8 cellular contexts compared by ENCODE assay signal in genomic region chr5:167723254-167723871, GRCh38.
DNase-seq lines count a peak whose midpoint lies in the region; ATAC-seq and TF ChIP-seq lines count a peak whose summit lies in the region.

No MANE protein-coding gene starts in this region.

- peaks cover 7% of the 10 kb centered on the region in 2 donors for H3K4me1 Mint-ChIP-seq in natural killer cell treated with Interleukin-12 subunit alpha and Interleukin-12 subunit beta and Interleukin-15 and Interleukin-18, amount 100 ng/mL, for 72 hours (ENCODE audit: low read depth in 2 of 2)

- POLR2A ChIA-PET in OCI-LY7 (lab: Charles Lee) = no interaction called here

- H3K36me3 ChIP-seq in DOHH2 (ENCODE audit: control insufficient read depth, low read length) (no peaks in the 10 kb centered on the region), OCI-LY7 (ENCODE audit: insufficient read depth, low read length) (no peaks in the 10 kb centered on the region), stomach (no peaks in the 10 kb centered on the region)

- H3K4me1 ChIP-seq in DOHH2 (ENCODE audit: control insufficient read depth, low read length) = no peaks in the 10 kb centered on the region
- H3K4me1 ChIP-seq in OCI-LY7 (ENCODE audit: insufficient read depth, low read length, poor library complexity, severe bottlenecking) = no peaks in the 10 kb centered on the region
- H3K4me1 ChIP-seq in stomach = peaks cover 0 to 5% (median 0%) of the 10 kb centered on the region in 4 donors

- peak overlapping the region; percentile 72 for H2AFZ ChIP-seq in OCI-LY7 (ENCODE audit: low read length)

- H3K4me2 ChIP-seq in DOHH2 (ENCODE audit: low read length) = peak overlapping the region; percentile 25; the same call in 1 of the 2 replicates
- H3K4me2 ChIP-seq in OCI-LY7 (ENCODE audit: low read length) = no peak overlapping the region

- peak; percentile 99 for ATAC-seq in GM21515 (IDR thresholded peaks at IDR 0.05; ENCODE audit: unreplicated experiment)
- peak; percentile 68 to 72 for ATAC-seq in natural killer cell treated with Interleukin-12 subunit alpha and Interleukin-12 subunit beta and Interleukin-15 and Interleukin-18, amount 100 ng/mL, for 72 hours

- H3K4me3 Mint-ChIP-seq in natural killer cell treated with Interleukin-12 subunit alpha and Interleukin-12 subunit beta and Interleukin-15 and Interleukin-18, amount 100 ng/mL, for 72 hours = no peak overlapping the region

- CTCF ChIA-PET in OCI-LY7 (lab: Charles Lee; ENCODE audit: unreplicated experiment) = interaction anchor here (1.6 kb wide), 1 partner anchor 497 kb away, joined by 4 read pairs; no protein-coding TSS in a partner anchor

- no TSS peak for BruUV-seq in OCI-LY7 (replicated peaks; lab: Mats Ljungman, UMichigan)

- no peaks in the 10 kb centered on the region for H3K27me3 ChIP-seq in DOHH2 (ENCODE audit: control insufficient read depth, low read length)
- no peaks in the 10 kb centered on the region for H3K27me3 ChIP-seq in stomach

- no peaks in the 10 kb centered on the region for H3K36me3 Mint-ChIP-seq in natural killer cell treated with Interleukin-12 subunit alpha and Interleukin-12 subunit beta and Interleukin-15 and Interleukin-18, amount 100 ng/mL, for 72 hours

- 19 to 23% (median 22%) methylated on average over 9 of the region's 9 CpGs for WGBS in stomach, 5 donors

- no peaks in the 10 kb centered on the region for H4K20me1 ChIP-seq in DOHH2 (ENCODE audit: control insufficient read depth, insufficient read depth, low read depth, low read length)
- no peaks in the 10 kb centered on the region for H4K20me1 ChIP-seq in OCI-LY7 (ENCODE audit: insufficient read depth, low read length)

- H3K27me3 Mint-ChIP-seq in natural killer cell treated with Interleukin-12 subunit alpha and Interleukin-12 subunit beta and Interleukin-15 and Interleukin-18, amount 100 ng/mL, for 72 hours = peaks cover 6 to 12% of the 10 kb centered on the region in 2 donors

- H3K9me3 Mint-ChIP-seq in natural killer cell treated with Interleukin-12 subunit alpha and Interleukin-12 subunit beta and Interleukin-15 and Interleukin-18, amount 100 ng/mL, for 72 hours = no peaks in the 10 kb centered on the region

- H3K9me3 ChIP-seq in DOHH2 (ENCODE audit: control insufficient read depth, insufficient read depth, low read length) = no peaks in the 10 kb centered on the region
- no peaks in the 10 kb centered on the region for H3K9me3 ChIP-seq in OCI-LY7 (ENCODE audit: low read length)
- no peaks in the 10 kb centered on the region for H3K9me3 ChIP-seq in stomach

- no peak overlapping the region for H3K27ac ChIP-seq in DOHH2 (ENCODE audit: low read depth, low read length)
- H3K27ac ChIP-seq in OCI-LY7 (ENCODE audit: low read depth, low read length, poor library complexity, severe bottlenecking) = no peak overlapping the region
- no peak overlapping the region for H3K27ac ChIP-seq in stomach

- peak; percentile 64 for DNase-seq in HS-5 (ENCODE audit: low read depth)
- peak; percentile 68 for DNase-seq in OCI-LY7 (ENCODE audit: low spot score)
- peak; percentile 41 for DNase-seq in activated T-cell treated with anti-CD3 and anti-CD28 coated beads for 48 hours (ENCODE audit: low read depth)
- peak; percentile 51 for DNase-seq in fibroblast of gingiva (ENCODE audit: low read depth)
- DNase-seq in natural killer cell treated with Interleukin-12 subunit alpha and Interleukin-12 subunit beta and Interleukin-15 and Interleukin-18, amount 100 ng/mL, for 72 hours (ENCODE audit: low spot score) = peak; percentile 71
- peak; percentile 69 for DNase-seq in stomach

- no peaks in the 10 kb centered on the region for H3K9me2 ChIP-seq in DOHH2 (replicated peaks; ENCODE audit: control insufficient read depth, low read length)
- no peaks in the 10 kb centered on the region for H3K9me2 ChIP-seq in OCI-LY7 (ENCODE audit: insufficient read depth, low read length)

- peak; percentile 90 for TF ChIP-seq CTCF in DOHH2 (IDR thresholded peaks at IDR 0.05; ENCODE audit: low read depth, low read length, poor library complexity, severe bottlenecking)
- TF ChIP-seq CTCF in OCI-LY7 (conservative IDR thresholded peaks at IDR 0.05; ENCODE audit: low read length) = peak; percentile 87
- peak in 5 of 7 experiments; percentile 64 to 83 (median 79) for TF ChIP-seq CTCF in stomach (IDR thresholded peaks at IDR 0.05)

- no peaks in the 10 kb centered on the region for H3K79me2 ChIP-seq in DOHH2 (ENCODE audit: control insufficient read depth, low read length)
- H3K79me2 ChIP-seq in OCI-LY7 (ENCODE audit: insufficient read depth, low read depth, low read length) = no peaks in the 10 kb centered on the region

- H3F3A ChIP-seq in DOHH2 (ENCODE audit: control insufficient read depth, insufficient read depth) = no peaks in the 10 kb centered on the region

- H3K27ac Mint-ChIP-seq in natural killer cell treated with Interleukin-12 subunit alpha and Interleukin-12 subunit beta and Interleukin-15 and Interleukin-18, amount 100 ng/mL, for 72 hours = no peak overlapping the region

- no peak for TF ChIP-seq POLR2A in stomach (IDR thresholded peaks at IDR 0.05)

- no peak for TF ChIP-seq EP300 in stomach (IDR thresholded peaks at IDR 0.05)

- intact Hi-C loops in OCI-LY7 (cut with micrococcal nuclease; ENCODE audit: unreplicated experiment) (loop anchor here (1.0 to 5.0 kb wide), 2 partner anchors 324 to 496 kb away; no protein-coding TSS in a partner anchor), stomach (cut with DNase I; ENCODE audit: low total_unique reads) (loop anchor here (5.0 to 10.0 kb wide), 2 partner anchors 321 to 494 kb away; no protein-coding TSS in a partner anchor)

- H3K4me3 ChIP-seq in DOHH2 (ENCODE audit: low read length) (no peak overlapping the region), OCI-LY7 (ENCODE audit: low read depth, low read length, poor library complexity, severe bottlenecking) (no peak overlapping the region), stomach (no peak overlapping the region)
